In the genomic region with DNA sequence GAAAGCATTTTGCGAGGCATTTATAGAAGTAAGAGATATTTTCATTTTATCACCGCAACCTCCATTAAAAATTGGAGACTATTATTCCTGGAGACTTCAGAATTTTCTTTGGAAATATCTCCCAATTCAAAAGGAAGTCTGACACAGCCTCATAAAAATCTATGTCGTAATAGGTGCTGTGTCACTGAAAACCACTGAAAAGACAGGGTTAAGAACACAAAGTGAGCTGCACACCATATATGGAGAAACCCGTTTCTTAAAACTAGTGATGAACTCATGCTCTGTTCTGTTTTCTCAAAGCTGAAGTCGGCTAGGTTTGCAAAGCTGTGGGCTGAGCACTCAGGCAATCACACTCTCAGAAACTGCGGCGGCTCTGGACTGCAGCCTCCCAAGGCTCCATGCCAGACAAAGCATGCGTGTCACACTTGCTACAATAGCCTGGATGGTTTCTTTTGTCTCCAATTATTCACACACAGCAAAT, we compare ENCODE assay signal across 1 cellular context.
TF ChIP-seq lines count a peak whose summit lies in the region.

A gene (plus strand): TSS at position 287 of the 481 bp plus-strand sequence. CDS start 126 bp downstream, at position 413.

TF ChIP-seq in endothelial cell of umbilical vein, 7 proteins besides CTCF, POLR2A, EP300 and RAD21 (continued from another document):
- TF ChIP-seq EZH2 (IDR thresholded peaks at IDR 0.05; ENCODE audit: borderline replicate concordance, low read depth, low read length, severe bottlenecking): no peak
